ENCODE assay signal across 9 cellular contexts in the genomic region with DNA sequence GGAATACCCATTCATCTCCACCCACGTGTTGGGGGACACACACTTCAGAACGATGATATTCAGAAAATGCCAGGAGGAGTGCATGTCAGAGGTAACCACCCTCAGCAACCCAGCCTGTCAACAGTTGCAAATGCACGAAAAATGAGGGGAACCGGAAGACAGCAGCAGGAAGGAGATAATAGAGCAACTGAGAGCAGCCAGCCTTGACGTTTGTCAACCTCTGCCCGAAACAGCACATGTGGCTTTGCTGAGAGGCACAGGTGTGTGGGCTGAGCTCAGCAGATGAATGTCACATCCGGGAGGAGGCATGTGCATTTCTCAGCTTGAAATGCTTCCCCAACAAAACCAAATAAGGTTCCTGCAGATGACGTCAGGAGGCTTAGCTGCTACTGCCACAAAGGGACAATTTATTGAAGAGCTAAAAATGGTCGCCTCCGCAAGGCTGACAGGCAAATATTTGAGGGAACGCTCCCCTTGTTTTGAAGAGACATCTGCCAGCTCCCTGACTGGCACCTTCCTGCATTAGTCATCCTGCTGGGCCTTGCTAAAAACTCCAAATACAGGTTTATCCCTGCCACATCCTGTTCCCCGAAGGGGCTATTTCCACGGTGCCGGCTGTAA.
DNase-seq lines count a peak whose midpoint lies in the region; ATAC-seq and TF ChIP-seq lines count a peak whose summit lies in the region.
"Had no signal": no experiment of that assay in that cellular context is flagged by ENCODE, and none has a peak within 500 bp of the region (broad histone marks: within the 10 kb centered on the region; RNA-seq: fewer than 3 reads in every experiment).

No MANE protein-coding gene starts in this region.

- peak overlapping the region; percentile 35 for H3K4me3 ChIP-seq in OCI-LY3 (ENCODE audit: low read length)
- H3K4me3 ChIP-seq in osteoblast (ENCODE audit: insufficient read depth, low read length): no peak overlapping the region
- H3K4me3 ChIP-seq: skin epidermis had no signal

- H4K20me1 ChIP-seq in OCI-LY3 (ENCODE audit: insufficient read depth, low read length) (no peaks in the 10 kb centered on the region), osteoblast (ENCODE audit: insufficient read depth, low read length) (no peaks in the 10 kb centered on the region)

- H2AFZ ChIP-seq in OCI-LY3 (ENCODE audit: low read depth, low read length) (peak overlapping the region; percentile 62), osteoblast (ENCODE audit: low read length) (peak overlapping the region; percentile 63)

- H3K9ac ChIP-seq in OCI-LY3 (ENCODE audit: low read length): no peak overlapping the region

- ATAC-seq in GM18870 (IDR thresholded peaks at IDR 0.05; ENCODE audit: unreplicated experiment): peak; percentile 100
- peak; percentile 100 for ATAC-seq in HG02981 (IDR thresholded peaks at IDR 0.05; ENCODE audit: unreplicated experiment)

- intact Hi-C loops in activated T-helper 1 cell treated with anti-CD3 and anti-CD28 coated beads, Interleukin-12 subunit alpha, Interleukin-12 subunit beta, Interleukin-2, Interleukin-4 antibody, amounts not matched to agents 30 ng/mL and 10 ng/mL and 1 ng/mL, durations not matched to agents 14 hours and 24 hours and 36 hours (cut with micrococcal nuclease): loop anchor here (1.0 kb wide), 5 partner anchors 12 to 449 kb away; a partner anchor contains a TSS
- intact Hi-C loops in cardiac septum (cut with DNase I): no loop called here

- H3K27ac Mint-ChIP-seq in activated T-helper 1 cell treated with anti-CD3 and anti-CD28 coated beads, Interleukin-12 subunit alpha, Interleukin-12 subunit beta, Interleukin-2, Interleukin-4 antibody, amounts not matched to agents 30 ng/mL and 10 ng/mL and 1 ng/mL, durations not matched to agents 14 hours and 24 hours and 36 hours: peak overlapping the region; percentile 92

- H3K27me3 Mint-ChIP-seq in activated T-helper 1 cell treated with anti-CD3 and anti-CD28 coated beads, Interleukin-12 subunit alpha, Interleukin-12 subunit beta, Interleukin-2, Interleukin-4 antibody, amounts not matched to agents 30 ng/mL and 10 ng/mL and 1 ng/mL, durations not matched to agents 14 hours and 24 hours and 36 hours (ENCODE audit: insufficient read depth): no peaks in the 10 kb centered on the region

- DNase-seq in activated T-helper 1 cell treated with anti-CD3 and anti-CD28 coated beads, Interleukin-12 subunit alpha, Interleukin-12 subunit beta, Interleukin-2, Interleukin-4 antibody, amounts not matched to agents 30 ng/mL and 10 ng/mL and 1 ng/mL, durations not matched to agents 14 hours and 24 hours and 36 hours (ENCODE audit: low spot score): peak; percentile 72
- DNase-seq in osteoblast (ENCODE audit: insufficient read length, low spot score, missing footprints): peak; percentile 53
- no peak for DNase-seq in NOMO-1 (lab: John Stamatoyannopoulos, UW; ENCODE audit: unreplicated experiment in 2 of 2)
- DNase-seq in cardiac septum (ENCODE audit: low spot score): no peak
- no peak for DNase-seq in C1 segment of cervical spinal cord (lab: John Stamatoyannopoulos, UW)

- no peaks in the 10 kb centered on the region for H3K36me3 ChIP-seq in OCI-LY3 (replicated peaks; ENCODE audit: low read depth, low read length)
- H3K36me3 ChIP-seq in osteoblast (ENCODE audit: insufficient read depth, low read length): no peaks in the 10 kb centered on the region

- H3K27ac ChIP-seq in OCI-LY3 (ENCODE audit: low read length) (peak overlapping the region; percentile 13; the same call in 1 of the 2 replicates), osteoblast (ENCODE audit: low read depth, low read length) (no peak overlapping the region)

- H3K4me1 Mint-ChIP-seq in activated T-helper 1 cell treated with anti-CD3 and anti-CD28 coated beads, Interleukin-12 subunit alpha, Interleukin-12 subunit beta, Interleukin-2, Interleukin-4 antibody, amounts not matched to agents 30 ng/mL and 10 ng/mL and 1 ng/mL, durations not matched to agents 14 hours and 24 hours and 36 hours (ENCODE audit: low read depth): peaks cover 25% of the 10 kb centered on the region

- peaks cover 30% of the 10 kb centered on the region for H3K9me3 Mint-ChIP-seq in activated T-helper 1 cell treated with anti-CD3 and anti-CD28 coated beads, Interleukin-12 subunit alpha, Interleukin-12 subunit beta, Interleukin-2, Interleukin-4 antibody, amounts not matched to agents 30 ng/mL and 10 ng/mL and 1 ng/mL, durations not matched to agents 14 hours and 24 hours and 36 hours

- H3K27me3 ChIP-seq in OCI-LY3 (ENCODE audit: low read depth, low read length): no peaks in the 10 kb centered on the region
- no peaks in the 10 kb centered on the region for H3K27me3 ChIP-seq in osteoblast (ENCODE audit: insufficient read depth, low read length)

- no peak for TF ChIP-seq CTCF in OCI-LY3 (IDR thresholded peaks at IDR 0.05; ENCODE audit: low read depth, low read length)
- TF ChIP-seq CTCF in osteoblast (IDR thresholded peaks at IDR 0.05; ENCODE audit: extremely low read depth, low read depth, low read length): no peak

- H3K9me3 ChIP-seq in OCI-LY3 (ENCODE audit: insufficient read depth, low read length) (no peaks in the 10 kb centered on the region), osteoblast (ENCODE audit: low read depth, low read length) (no peaks in the 10 kb centered on the region)

- H3K36me3 Mint-ChIP-seq in activated T-helper 1 cell treated with anti-CD3 and anti-CD28 coated beads, Interleukin-12 subunit alpha, Interleukin-12 subunit beta, Interleukin-2, Interleukin-4 antibody, amounts not matched to agents 30 ng/mL and 10 ng/mL and 1 ng/mL, durations not matched to agents 14 hours and 24 hours and 36 hours (ENCODE audit: low read depth): peaks cover 17% of the 10 kb centered on the region

- no peaks in the 10 kb centered on the region for H3K79me2 ChIP-seq in OCI-LY3 (ENCODE audit: low read length)
- H3K79me2 ChIP-seq in osteoblast (ENCODE audit: insufficient read depth, low read length): no peaks in the 10 kb centered on the region

- peaks cover 22% of the 10 kb centered on the region for H3K4me1 ChIP-seq in OCI-LY3 (ENCODE audit: low read length)
- peaks cover 19% of the 10 kb centered on the region for H3K4me1 ChIP-seq in osteoblast (ENCODE audit: insufficient read depth, low read length)

- peak overlapping the region; percentile 62 for H3K4me2 ChIP-seq in OCI-LY3 (ENCODE audit: low read length)
- peak overlapping the region; percentile 57 for H3K4me2 ChIP-seq in osteoblast (ENCODE audit: insufficient read depth, low read length)

- H3K4me3 Mint-ChIP-seq in activated T-helper 1 cell treated with anti-CD3 and anti-CD28 coated beads, Interleukin-12 subunit alpha, Interleukin-12 subunit beta, Interleukin-2, Interleukin-4 antibody, amounts not matched to agents 30 ng/mL and 10 ng/mL and 1 ng/mL, durations not matched to agents 14 hours and 24 hours and 36 hours: peak overlapping the region; percentile 53

Comparison
In these comparisons a context has a peak if more than half of its experiments do, and no peak if none do; other contexts are left out.
1. DNase-seq: peak in activated T-helper 1 cell treated with anti-CD3 and anti-CD28 coated beads, Interleukin-12 subunit alpha, Interleukin-12 subunit beta, Interleukin-2, Interleukin-4 antibody, amounts not matched to agents 30 ng/mL and 10 ng/mL and 1 ng/mL, durations not matched to agents 14 hours and 24 hours and 36 hours (single experiment) and osteoblast (single experiment); none in NOMO-1 (0 of 2), cardiac septum (single experiment) and C1 segment of cervical spinal cord (0 of 14).